In genomic region chr16:85733839-85734170, GRCh38 we compare ENCODE assay signal across 1 cellular context.
TF ChIP-seq lines count a peak whose summit lies in the region.

No MANE protein-coding gene starts in this region.

TF ChIP-seq in K562, 482 proteins besides CTCF, POLR2A, EP300 and RAD21 (continued from another document):
- TF ChIP-seq MGA (IDR thresholded peaks at IDR 0.05) (no peak), SP2 (IDR thresholded peaks at IDR 0.05; ENCODE audit: extremely low read depth, low read depth, low read length, poor library complexity, severe bottlenecking) (peak; percentile 23), CBX2 (IDR thresholded peaks at IDR 0.05; ENCODE audit: insufficient read depth, low read length, poor library complexity, severe bottlenecking) (no peak), RAD51 (IDR thresholded peaks at IDR 0.05; ENCODE audit: borderline replicate concordance, low read depth) (no peak), DNMT1 (IDR thresholded peaks at IDR 0.05) (no peak), ZNF436 (CRISPR knock-in tag; IDR thresholded peaks at IDR 0.05) (no peak)
